In genomic region chr2:45329045-45329677, GRCh38 we compare ENCODE assay signal across 13 cellular contexts.
A peak's percentile ranks its signal among the peaks of the same experiment; 100 is the strongest.
DNase-seq lines count a peak whose midpoint lies in the region; ATAC-seq and TF ChIP-seq lines count a peak whose summit lies in the region.
"Had no signal": no experiment of that assay in that cellular context is flagged by ENCODE, and none has a peak within 500 bp of the region (broad histone marks: within the 10 kb centered on the region; RNA-seq: fewer than 3 reads in every experiment).

No MANE protein-coding gene starts in this region.

- no peak overlapping the region for H3K9ac ChIP-seq in mammary epithelial cell (ENCODE audit: insufficient read depth, low read length)

- no peaks in the 10 kb centered on the region for H3K4me1 ChIP-seq in mammary epithelial cell (ENCODE audit: insufficient read depth, low read length)
- H3K4me1 ChIP-seq: ascending aorta had no signal

- CTCF ChIA-PET in mammary epithelial cell (lab: Charles Lee; ENCODE audit: low non-redundant PET): no interaction called here

- no peaks in the 10 kb centered on the region for H3K9me3 ChIP-seq in mammary epithelial cell (replicated peaks; ENCODE audit: insufficient read depth, low read length)
- H3K9me3 ChIP-seq: ascending aorta had no signal

- peak; percentile 3 for DNase-seq in NCI-H146 (lab: John Stamatoyannopoulos, UW)
- DNase-seq in NCI-H146 treated with DMSO at 0.1 percent for 48 hours (lab: John Stamatoyannopoulos, UW; ENCODE audit: unreplicated experiment): no peak
- DNase-seq in NB4 (ENCODE audit: low read depth): peak; percentile 47
- peak; percentile 4 for DNase-seq in mammary epithelial cell
- DNase-seq in renal cortical epithelial cell (ENCODE audit: low read depth): peak; percentile 23
- no peak for DNase-seq in osteocyte (ENCODE audit: extremely low spot score, unreplicated experiment)
- no peak for DNase-seq in NCI-H1930 (lab: John Stamatoyannopoulos, UW)
- DNase-seq: activated CD8-positive, alpha-beta T cell treated with anti-CD3 and anti-CD28 coated beads for 36 hours; foreskin melanocyte; NCI-H1105 treated with DMSO at 0.1 percent for 48 hours; Right ventricle myocardium superior had no signal

- WGBS in mammary epithelial cell (ENCODE audit: low coverage, missing lambda C conversion rate): 89% methylated on average over 7 of the region's 7 CpGs

- no peak overlapping the region for H2AFZ ChIP-seq in mammary epithelial cell (ENCODE audit: low read depth, low read length)

- H3K36me3 Mint-ChIP-seq in osteocyte (ENCODE audit: unreplicated experiment): no peaks in the 10 kb centered on the region

- peaks cover 6% of the 10 kb centered on the region for H3K9me3 Mint-ChIP-seq in osteocyte (ENCODE audit: unreplicated experiment)
- H3K9me3 Mint-ChIP-seq: activated CD8-positive, alpha-beta T cell treated with anti-CD3 and anti-CD28 coated beads for 36 hours had no signal

- no peak overlapping the region for H3K27ac ChIP-seq in mammary epithelial cell (ENCODE audit: insufficient read depth, low read depth, low read length)
- H3K27ac ChIP-seq: ascending aorta had no signal

- in situ Hi-C loops in mammary epithelial cell (cut with MboI; ENCODE audit: low sequenced_read_pairs in 2 of 2): no loop called here

- no peaks in the 10 kb centered on the region for H3K27me3 ChIP-seq in mammary epithelial cell (ENCODE audit: insufficient read depth, low read length)
- H3K27me3 ChIP-seq: ascending aorta had no signal

- H3K4me3 Mint-ChIP-seq in osteocyte (ENCODE audit: unreplicated experiment): no peak overlapping the region
- H3K4me3 Mint-ChIP-seq: activated CD8-positive, alpha-beta T cell treated with anti-CD3 and anti-CD28 coated beads for 36 hours had no signal

- intact Hi-C loops in mammary epithelial cell (cut with micrococcal nuclease): loop anchor here (10.0 kb wide), 1 partner anchor 324 kb away; the partner anchor contains the start of gene SIX2

- H3K36me3 ChIP-seq in mammary epithelial cell (ENCODE audit: insufficient read depth, low read length): no peaks in the 10 kb centered on the region
- H3K36me3 ChIP-seq: ascending aorta had no signal

- no peak overlapping the region for H3K27ac Mint-ChIP-seq in osteocyte (ENCODE audit: unreplicated experiment)
- H3K27ac Mint-ChIP-seq: activated CD8-positive, alpha-beta T cell treated with anti-CD3 and anti-CD28 coated beads for 36 hours had no signal

- no peak overlapping the region for H3K4me2 ChIP-seq in mammary epithelial cell (ENCODE audit: insufficient read depth, low read depth, low read length)

- peaks cover 16% of the 10 kb centered on the region for H3K4me1 Mint-ChIP-seq in osteocyte (ENCODE audit: unreplicated experiment)

- dilution Hi-C loops in mammary epithelial cell (cut with HindIII; ENCODE audit: low sequenced_read_pairs): no loop called here

- no TSS peak for BruUV-seq in mammary epithelial cell (replicated peaks; lab: Mats Ljungman, UMichigan)

- H4K20me1 ChIP-seq in mammary epithelial cell (ENCODE audit: insufficient read depth, low read length): no peaks in the 10 kb centered on the region

- no peak for ATAC-seq in HG03139 (IDR thresholded peaks at IDR 0.05; ENCODE audit: unreplicated experiment)
- ATAC-seq: activated CD8-positive, alpha-beta T cell treated with anti-CD3 and anti-CD28 coated beads for 36 hours had no signal

- no peak for TF ChIP-seq POLR2A in NB4 (IDR thresholded peaks at IDR 0.05; ENCODE audit: extremely low read depth, insufficient read length)

- TF ChIP-seq CTCF in NB4 (IDR thresholded peaks at IDR 0.05; ENCODE audit: low read depth, low read length) (peak; percentile 2), mammary epithelial cell (conservative IDR thresholded peaks at IDR 0.05 in 1 of 2, IDR thresholded peaks at IDR 0.05 in 1 of 2; ENCODE audit: extremely low read depth in 1 of 2, insufficient read depth in 1 of 2, low read depth in 1 of 2, low read length in 2 of 2) (no peak), osteocyte (IDR thresholded peaks at IDR 0.05) (no peak)

- no peaks in the 10 kb centered on the region for H3K27me3 Mint-ChIP-seq in osteocyte (ENCODE audit: unreplicated experiment)

- no peak overlapping the region for H3K4me3 ChIP-seq in NB4 (ENCODE audit: low read depth, low read length)
- no peak overlapping the region for H3K4me3 ChIP-seq in mammary epithelial cell (replicated peaks in 1 of 3; ENCODE audit: insufficient read depth in 1 of 3, low read depth in 2 of 3, low read length in 3 of 3)
- H3K4me3 ChIP-seq: ascending aorta had no signal

- no peaks in the 10 kb centered on the region for H3K79me2 ChIP-seq in mammary epithelial cell (ENCODE audit: insufficient read depth, low read length)

Comparison
In these comparisons a context has a peak if more than half of its experiments do, and no peak if none do; other contexts are left out.
1. DNase-seq: peak in NCI-H146 (single experiment), NB4 (single experiment), mammary epithelial cell (single experiment) and renal cortical epithelial cell (single experiment); none in NCI-H146 treated with DMSO at 0.1 percent for 48 hours (single experiment), osteocyte (single experiment) and NCI-H1930 (0 of 2).